In genomic region chr17:17241656-17242055, GRCh38 we compare ENCODE assay signal across 27 cellular contexts. TPM values are rescaled to one million over a fixed set of nuclear protein-coding genes. Genes with fewer than 3 reads are reported as not detected.
A peak's percentile ranks its signal among the peaks of the same experiment; 100 is the strongest.
DNase-seq lines count a peak whose midpoint lies in the region; ATAC-seq, FAIRE-seq and TF ChIP-seq lines count a peak whose summit lies in the region.
"Had no signal": no experiment of that assay in that cellular context is flagged by ENCODE, and none has a peak within 500 bp of the region (broad histone marks: within the 10 kb centered on the region; RNA-seq: fewer than 3 reads in every experiment).

No MANE protein-coding gene starts in this region.

- no peak overlapping the region for H3K9ac ChIP-seq in K562 (ENCODE audit: insufficient read depth in 1 of 2, low read depth in 2 of 2, low read length in 2 of 2)
- H3K9ac ChIP-seq: BLaER1 treated with 17β-estradiol and CSF1 and Interleukin-3, amounts not matched to agents 10 nM and 100 nM; GM23248 had no signal

- no peaks in the 10 kb centered on the region for H3K9me3 ChIP-seq in Peyer's patch
- no peaks in the 10 kb centered on the region for H3K9me3 ChIP-seq in K562 (replicated peaks; ENCODE audit: control insufficient read depth, insufficient read depth, low read depth, low read length)
- H3K9me3 ChIP-seq: A549; BE2C; BLaER1 treated with 17β-estradiol and CSF1 and Interleukin-3, amounts not matched to agents 10 nM and 100 nM had no signal

- POLR2A ChIA-PET in activated CD8-positive, alpha-beta T cell treated with anti-CD3 and anti-CD28 coated beads, Interleukin-2, amount 10 ng/mL, durations not matched to agents 7 days and 5 days (lab: Charles Lee) = no interaction called here
- POLR2A ChIA-PET in activated CD8-positive, alpha-beta T cell treated with anti-CD3 and anti-CD28 coated beads for 36 hours (lab: Charles Lee) = no interaction called here
- POLR2A ChIA-PET in K562 (lab: Yijun Ruan, JAX) = interaction anchor here (1.0 kb wide), 1 partner anchor 11 kb away, joined by 6 read pairs; no protein-coding TSS in a partner anchor

- no peak for TF ChIP-seq EP300 in K562 (IDR thresholded peaks at IDR 0.05; ENCODE audit: low read length)

- no peak overlapping the region for H3K4me2 ChIP-seq in K562 (ENCODE audit: insufficient read depth, low read length)
- H3K4me2 ChIP-seq: A549; BLaER1 treated with 17β-estradiol and CSF1 and Interleukin-3, amounts not matched to agents 10 nM and 100 nM had no signal

- ATAC-seq in activated CD8-positive, alpha-beta T cell treated with anti-CD3 and anti-CD28 coated beads, Interleukin-2, amount 10 ng/mL, durations not matched to agents 7 days and 5 days = no peak
- no peak for ATAC-seq in activated CD8-positive, alpha-beta T cell treated with anti-CD3 and anti-CD28 coated beads for 36 hours
- ATAC-seq in K562 = no peak
- ATAC-seq in HG02938 (IDR thresholded peaks at IDR 0.05; ENCODE audit: unreplicated experiment) = no peak
- ATAC-seq: A549, GM12878 had no signal

- no peak for FAIRE-seq in K562 (lab: Jason Lieb, UNC)
- FAIRE-seq: A549, GM12878, GM19239, H1 had no signal

- H3K27me3 ChIP-seq in Peyer's patch (no peaks in the 10 kb centered on the region), K562 (ENCODE audit: control insufficient read depth in 2 of 2, insufficient read depth in 2 of 2, low read length in 2 of 2) (no peaks in the 10 kb centered on the region), brain microvascular endothelial cell (replicated peaks) (no peaks in the 10 kb centered on the region)
- H3K27me3 ChIP-seq: BE2C; BLaER1 treated with 17β-estradiol and CSF1 and Interleukin-3, amounts not matched to agents 10 nM and 100 nM had no signal

- peaks cover 9% of the 10 kb centered on the region for H3K36me3 Mint-ChIP-seq in activated CD8-positive, alpha-beta T cell treated with anti-CD3 and anti-CD28 coated beads, Interleukin-2, amount 10 ng/mL, durations not matched to agents 7 days and 5 days (ENCODE audit: low read depth)
- peaks cover 4% of the 10 kb centered on the region for H3K36me3 Mint-ChIP-seq in activated CD8-positive, alpha-beta T cell treated with anti-CD3 and anti-CD28 coated beads for 36 hours (ENCODE audit: low read depth)
- H3K36me3 Mint-ChIP-seq in neural crest cell (ENCODE audit: low read depth) = no peaks in the 10 kb centered on the region

- no peak overlapping the region for H2AFZ ChIP-seq in K562 (ENCODE audit: low read depth, low read length)
- H2AFZ ChIP-seq: GM23248 had no signal

- no peak for TF ChIP-seq CTCF in activated CD8-positive, alpha-beta T cell treated with anti-CD3 and anti-CD28 coated beads for 36 hours (IDR thresholded peaks at IDR 0.05)
- no peak for TF ChIP-seq CTCF in Peyer's patch (IDR thresholded peaks at IDR 0.05)
- TF ChIP-seq CTCF in K562 (IDR thresholded peaks at IDR 0.05 in 2 of 3, conservative IDR thresholded peaks at IDR 0.05 in 1 of 3; ENCODE audit: insufficient read depth in 2 of 3, low read depth in 1 of 3, low read length in 3 of 3) = no peak
- no peak for TF ChIP-seq CTCF in neural crest cell (conservative IDR thresholded peaks at IDR 0.05)
- TF ChIP-seq CTCF in brain microvascular endothelial cell (IDR thresholded peaks at IDR 0.05; ENCODE audit: low read depth, low read length, missing control alignments) = no peak

- H3K27ac ChIP-seq in Peyer's patch = no peak overlapping the region
- no peak overlapping the region for H3K27ac ChIP-seq in K562 (ENCODE audit: extremely low read depth, low read depth, low read length)
- no peak overlapping the region for H3K27ac ChIP-seq in brain microvascular endothelial cell
- H3K27ac ChIP-seq: A549; BLaER1 treated with 17β-estradiol and CSF1 and Interleukin-3, amounts not matched to agents 10 nM and 100 nM; GM23248 had no signal

- TF ChIP-seq POLR2A in Peyer's patch (IDR thresholded peaks at IDR 0.05) (no peak), K562 (conservative IDR thresholded peaks at IDR 0.05) (no peak)

- 72% methylated on average over 9 of the region's 10 CpGs for WGBS in K562 (ENCODE audit: insufficient coverage, low coverage, missing lambda C conversion rate)

- peaks cover 0 to 9% (median 0%) of the 10 kb centered on the region in 4 donors for H3K4me1 ChIP-seq in Peyer's patch
- H3K4me1 ChIP-seq in K562 (replicated peaks in 1 of 2; ENCODE audit: control insufficient read depth in 2 of 2, insufficient read depth in 2 of 2, low read length in 2 of 2) = peaks cover 0 to 9% of the 10 kb centered on the region in 2 experiments; a peak in 4 of 5 replicates
- H3K4me1 ChIP-seq: BE2C had no signal

- in situ Hi-C loops in K562 (cut with MboI) = no loop called here
- in situ Hi-C loops in brain microvascular endothelial cell (cut with HindIII; ENCODE audit: low pct_ligation_motif_present, low sequenced_read_pairs) = no loop called here

- TF ChIP-seq RAD21 in K562 (CRISPR knock-in tag; conservative IDR thresholded peaks at IDR 0.05 in 1 of 2, IDR thresholded peaks at IDR 0.05 in 1 of 2) = no peak

- CTCF ChIA-PET in activated CD8-positive, alpha-beta T cell treated with anti-CD3 and anti-CD28 coated beads, Interleukin-2, amount 10 ng/mL, durations not matched to agents 7 days and 5 days (lab: Charles Lee) = no interaction called here
- CTCF ChIA-PET in activated CD8-positive, alpha-beta T cell treated with anti-CD3 and anti-CD28 coated beads for 36 hours (lab: Charles Lee) = no interaction called here
- CTCF ChIA-PET in K562 (lab: Yijun Ruan, JAX; ENCODE audit: low intra/inter-chr PET ratio) = no interaction called here

- H3K36me3 ChIP-seq in Peyer's patch (peaks cover 0 to 16% (median 0%) of the 10 kb centered on the region in 3 donors), K562 (ENCODE audit: control insufficient read depth, insufficient read depth, low read length) (peaks cover 7% of the 10 kb centered on the region; the same call in 2 of the 3 replicates), brain microvascular endothelial cell (replicated peaks) (peaks cover 7% of the 10 kb centered on the region)
- H3K36me3 ChIP-seq: BE2C had no signal

- intact Hi-C loops in activated CD8-positive, alpha-beta T cell treated with anti-CD3 and anti-CD28 coated beads for 36 hours (cut with micrococcal nuclease) = no loop called here
- intact Hi-C loops in K562 (cut with micrococcal nuclease) = no loop called here

- H4K20me1 ChIP-seq in K562 (replicated peaks; ENCODE audit: control insufficient read depth, insufficient read depth, low read length) = peaks cover under 1% of the 10 kb centered on the region; the same call in 1 of the 2 replicates

- no TSS peak for BruUV-seq in K562 (replicated peaks; lab: Mats Ljungman, UMichigan)

- H3K27me3 Mint-ChIP-seq in activated CD8-positive, alpha-beta T cell treated with anti-CD3 and anti-CD28 coated beads, Interleukin-2, amount 10 ng/mL, durations not matched to agents 7 days and 5 days (ENCODE audit: low read depth) = peaks cover 3% of the 10 kb centered on the region
- no peaks in the 10 kb centered on the region for H3K27me3 Mint-ChIP-seq in activated CD8-positive, alpha-beta T cell treated with anti-CD3 and anti-CD28 coated beads for 36 hours
- H3K27me3 Mint-ChIP-seq in neural crest cell (ENCODE audit: low read depth) = no peaks in the 10 kb centered on the region
- H3K27me3 Mint-ChIP-seq: CD4-positive, alpha-beta memory T cell had no signal

- H3K27ac Mint-ChIP-seq in activated CD8-positive, alpha-beta T cell treated with anti-CD3 and anti-CD28 coated beads, Interleukin-2, amount 10 ng/mL, durations not matched to agents 7 days and 5 days = peak overlapping the region; percentile 49
- H3K27ac Mint-ChIP-seq in activated CD8-positive, alpha-beta T cell treated with anti-CD3 and anti-CD28 coated beads for 36 hours = no peak overlapping the region
- no peak overlapping the region for H3K27ac Mint-ChIP-seq in neural crest cell (ENCODE audit: unreplicated experiment)

- H3K4me1 Mint-ChIP-seq in activated CD8-positive, alpha-beta T cell treated with anti-CD3 and anti-CD28 coated beads, Interleukin-2, amount 10 ng/mL, durations not matched to agents 7 days and 5 days (ENCODE audit: low read depth) = peaks cover 12% of the 10 kb centered on the region
- peaks cover 21% of the 10 kb centered on the region for H3K4me1 Mint-ChIP-seq in activated CD8-positive, alpha-beta T cell treated with anti-CD3 and anti-CD28 coated beads for 36 hours (ENCODE audit: low read depth)
- peaks cover 12% of the 10 kb centered on the region for H3K4me1 Mint-ChIP-seq in neural crest cell

- DNase-seq in activated CD8-positive, alpha-beta T cell treated with anti-CD3 and anti-CD28 coated beads, Interleukin-2, amount 10 ng/mL, durations not matched to agents 7 days and 5 days = no peak
- DNase-seq in activated CD8-positive, alpha-beta T cell treated with anti-CD3 and anti-CD28 coated beads for 36 hours = no peak
- peak in 2 of 3 donors; percentile 13 to 26 for DNase-seq in Peyer's patch
- no peak for DNase-seq in K562 (ENCODE audit: extremely low read depth in 1 of 4, low spot score in 3 of 4)
- DNase-seq in neural crest cell (ENCODE audit: low read depth, low spot score) = no peak
- DNase-seq in activated T-cell treated with anti-CD3 and anti-CD28 coated beads, Interleukin-2, amount 50 U/mL, for 1 hour = no peak
- DNase-seq in brain microvascular endothelial cell = no peak
- DNase-seq: 8988T; ACHN; AML-193; BE2C; Calu3; CD4-positive, alpha-beta memory T cell; COR-L47; DMS153; DMS79; EL; GDM1; GM23248; H7; HCEC 1CT had no signal

- H3K4me3 ChIP-seq in Peyer's patch (no peak overlapping the region), K562 (no peak overlapping the region), brain microvascular endothelial cell (ENCODE audit: low read depth, low read length) (no peak overlapping the region)
- H3K4me3 ChIP-seq: A549; BLaER1 treated with 17β-estradiol and CSF1 and Interleukin-3, amounts not matched to agents 10 nM and 100 nM; GM12878; GM23248 had no signal

- H3K4me3 Mint-ChIP-seq in activated CD8-positive, alpha-beta T cell treated with anti-CD3 and anti-CD28 coated beads, Interleukin-2, amount 10 ng/mL, durations not matched to agents 7 days and 5 days = no peak overlapping the region
- H3K4me3 Mint-ChIP-seq in activated CD8-positive, alpha-beta T cell treated with anti-CD3 and anti-CD28 coated beads for 36 hours = no peak overlapping the region
- H3K4me3 Mint-ChIP-seq in neural crest cell = peak overlapping the region; percentile 26
- H3K4me3 Mint-ChIP-seq: CD4-positive, alpha-beta memory T cell had no signal

- H3K9me3 Mint-ChIP-seq in activated CD8-positive, alpha-beta T cell treated with anti-CD3 and anti-CD28 coated beads, Interleukin-2, amount 10 ng/mL, durations not matched to agents 7 days and 5 days (ENCODE audit: insufficient read depth) = no peaks in the 10 kb centered on the region
- no peaks in the 10 kb centered on the region for H3K9me3 Mint-ChIP-seq in activated CD8-positive, alpha-beta T cell treated with anti-CD3 and anti-CD28 coated beads for 36 hours
- no peaks in the 10 kb centered on the region for H3K9me3 Mint-ChIP-seq in neural crest cell
- H3K9me3 Mint-ChIP-seq: CD4-positive, alpha-beta memory T cell had no signal

- no peaks in the 10 kb centered on the region for H3K9me1 ChIP-seq in K562 (ENCODE audit: control insufficient read depth, insufficient read depth, low read length)

- H3K79me2 ChIP-seq in K562 (ENCODE audit: control insufficient read depth, insufficient read depth, low read length) = peaks cover 5% of the 10 kb centered on the region

RNA-seq across cellular contexts. Expression of gene FLCN, which starts 4.7 kb away (rescaled TPM):
- total RNA-seq in activated CD8-positive, alpha-beta T cell treated with anti-CD3 and anti-CD28 coated beads, Interleukin-2, amount 10 ng/mL, durations not matched to agents 7 days and 5 days = 10 to 100 TPM; 37.0 to 37.4 TPM
- total RNA-seq in activated CD8-positive, alpha-beta T cell treated with anti-CD3 and anti-CD28 coated beads for 36 hours = 10 to 100 TPM; 15.4 to 17.2 TPM
- total RNA-seq in Peyer's patch = 100 to 1,000 TPM; 186 to 243 (median 210) TPM
- 103 and 239 TPM in 2 replicates for total RNA-seq in K562 (2011; cell fraction: chromatin; rRNA removed; ENCODE audit: low replicate concordance)
- 94.7 and 106 TPM in 2 replicates for total RNA-seq in K562 (2011; cell fraction: nucleolus; rRNA removed)
- 92.5 and 107 TPM in 2 replicates for total RNA-seq in K562 (2011; cell fraction: nucleoplasm; rRNA removed)
- total RNA-seq in K562 (2014; rRNA removed) = 17.9 and 23.2 TPM in 2 replicates
- 10.0 and 10.7 TPM in 2 replicates for total RNA-seq in K562 (2014; rRNA removed; fragmentation: Illumina TruSeq; extraction: Trizol)
- total RNA-seq in K562 (2015; rRNA removed; fragmentation: Illumina TruSeq; extraction: Trizol) = 20.7 and 22.5 TPM in 2 replicates
- total RNA-seq in K562 (2021) = 31.1 and 33.5 TPM in 2 replicates
- polyA plus RNA-seq in K562 (2011; rRNA removed) = 10.9 and 12.2 TPM in 2 replicates
- 9.9 and 10.6 TPM in 2 replicates for polyA plus RNA-seq in K562 (2011; cell fraction: cytosol; rRNA removed)
- 22.7 and 40.7 TPM in 2 replicates for polyA plus RNA-seq in K562 (2011; cell fraction: nucleus; rRNA removed)
- 22.0 and 26.6 TPM in 2 replicates for polyA plus RNA-seq in K562 (2012)
- 10.7 and 14.5 TPM in 2 replicates for polyA plus RNA-seq in K562 (2014; fragmentation: Illumina TruSeq; extraction: Trizol)
- polyA plus RNA-seq in K562 (2014; fragmentation: Nextera tagmentation; extraction: Ambion mirVana) = 1 to 10 TPM; 1.6 to 1.8 TPM
- 15.9 and 17.4 TPM in 2 replicates for polyA plus RNA-seq in K562 (2014; rRNA removed)
- 11.5 and 19.0 TPM in 2 replicates for polyA minus RNA-seq in K562 (2011; rRNA and poly(A)+ RNA removed)
- polyA minus RNA-seq in K562 (2011; cell fraction: cytosol; rRNA and poly(A)+ RNA removed) = 9.4 and 10.0 TPM in 2 replicates
- polyA minus RNA-seq in K562 (2011; cell fraction: nucleus; rRNA and poly(A)+ RNA removed) = 17.8 and 19.1 TPM in 2 replicates
- 38.7 and 44.4 TPM in 2 replicates for total RNA-seq in neural crest cell

RNA-seq across cellular contexts. Expression of gene PLD6, which starts 35.5 kb away (rescaled TPM):
- total RNA-seq in activated CD8-positive, alpha-beta T cell treated with anti-CD3 and anti-CD28 coated beads, Interleukin-2, amount 10 ng/mL, durations not matched to agents 7 days and 5 days = 1 to 10 TPM; 3.8 to 4.2 TPM
- total RNA-seq in activated CD8-positive, alpha-beta T cell treated with anti-CD3 and anti-CD28 coated beads for 36 hours = 1 to 10 TPM; 6.1 to 6.2 TPM
- total RNA-seq in Peyer's patch = 1 to 10 TPM in 2 of 4 donors, not detected in 2; 1.6 to 3.5 TPM
- total RNA-seq in K562 (2011; cell fraction: chromatin; rRNA removed; ENCODE audit: low replicate concordance) = 18.1 and 27.4 TPM in 2 replicates
- 21.3 and 28.2 TPM in 2 replicates for total RNA-seq in K562 (2011; cell fraction: nucleolus; rRNA removed)
- total RNA-seq in K562 (2011; cell fraction: nucleoplasm; rRNA removed) = 27.1 and 28.1 TPM in 2 replicates
- total RNA-seq in K562 (2014; rRNA removed) = 10.0 and 13.9 TPM in 2 replicates
- 6.5 and 7.4 TPM in 2 replicates for total RNA-seq in K562 (2014; rRNA removed; fragmentation: Illumina TruSeq; extraction: Trizol)
- 6.5 and 6.9 TPM in 2 replicates for total RNA-seq in K562 (2015; rRNA removed; fragmentation: Illumina TruSeq; extraction: Trizol)
- total RNA-seq in K562 (2021) = 12.5 and 13.3 TPM in 2 replicates
- 7.5 and 9.3 TPM in 2 replicates for polyA plus RNA-seq in K562 (2011; rRNA removed)
- 9.3 and 9.5 TPM in 2 replicates for polyA plus RNA-seq in K562 (2011; cell fraction: cytosol; rRNA removed)
- 6.9 and 7.1 TPM in 2 replicates for polyA plus RNA-seq in K562 (2011; cell fraction: nucleus; rRNA removed)
- 3.2 and 6.1 TPM in 2 replicates for polyA plus RNA-seq in K562 (2012)
- polyA plus RNA-seq in K562 (2014; fragmentation: Illumina TruSeq; extraction: Trizol) = 9.4 and 10.8 TPM in 2 replicates
- 10 to 100 TPM in 1 of 2 experiments, 1 to 10 TPM in 1; 3.6 to 15.6 TPM for polyA plus RNA-seq in K562 (2014; fragmentation: Nextera tagmentation; extraction: Ambion mirVana)
- 11.3 and 13.9 TPM in 2 replicates for polyA plus RNA-seq in K562 (2014; rRNA removed)
- polyA minus RNA-seq in K562 (2011; rRNA and poly(A)+ RNA removed) = 7.9 and 13.4 TPM in 2 replicates
- 6.2 and 6.7 TPM in 2 replicates for polyA minus RNA-seq in K562 (2011; cell fraction: cytosol; rRNA and poly(A)+ RNA removed)
- 4.4 and 4.6 TPM in 2 replicates for polyA minus RNA-seq in K562 (2011; cell fraction: nucleus; rRNA and poly(A)+ RNA removed)
- 0.23 TPM in 1 of 2 replicates, not detected in the other for total RNA-seq in neural crest cell

RNA-seq across cellular contexts. Expression of gene COPS3, which starts 39.4 kb away (rescaled TPM):
- total RNA-seq in activated CD8-positive, alpha-beta T cell treated with anti-CD3 and anti-CD28 coated beads, Interleukin-2, amount 10 ng/mL, durations not matched to agents 7 days and 5 days = 100 to 1,000 TPM; 115 to 124 TPM
- total RNA-seq in activated CD8-positive, alpha-beta T cell treated with anti-CD3 and anti-CD28 coated beads for 36 hours = 10 to 100 TPM; 91.1 to 99.8 TPM
- 10 to 100 TPM; 21.4 to 36.3 (median 29.4) TPM for total RNA-seq in Peyer's patch
- 119 and 128 TPM in 2 replicates for total RNA-seq in K562 (2011; cell fraction: chromatin; rRNA removed; ENCODE audit: low replicate concordance)
- total RNA-seq in K562 (2011; cell fraction: nucleolus; rRNA removed) = 60.9 and 62.9 TPM in 2 replicates
- total RNA-seq in K562 (2011; cell fraction: nucleoplasm; rRNA removed) = 64.4 and 74.3 TPM in 2 replicates
- 92.4 and 95.2 TPM in 2 replicates for total RNA-seq in K562 (2014; rRNA removed)
- total RNA-seq in K562 (2014; rRNA removed; fragmentation: Illumina TruSeq; extraction: Trizol) = 167 and 182 TPM in 2 replicates
- total RNA-seq in K562 (2015; rRNA removed; fragmentation: Illumina TruSeq; extraction: Trizol) = 154 and 161 TPM in 2 replicates
- total RNA-seq in K562 (2021) = 119 and 128 TPM in 2 replicates
- 160 and 179 TPM in 2 replicates for polyA plus RNA-seq in K562 (2011; rRNA removed)
- polyA plus RNA-seq in K562 (2011; cell fraction: cytosol; rRNA removed) = 93.6 and 114 TPM in 2 replicates
- 63.3 and 81.3 TPM in 2 replicates for polyA plus RNA-seq in K562 (2011; cell fraction: nucleus; rRNA removed)
- 103 and 124 TPM in 2 replicates for polyA plus RNA-seq in K562 (2012)
- polyA plus RNA-seq in K562 (2014; fragmentation: Illumina TruSeq; extraction: Trizol) = 162 and 170 TPM in 2 replicates
- 100 to 1,000 TPM; 284 to 295 TPM for polyA plus RNA-seq in K562 (2014; fragmentation: Nextera tagmentation; extraction: Ambion mirVana)
- polyA plus RNA-seq in K562 (2014; rRNA removed) = 118 and 126 TPM in 2 replicates
- polyA minus RNA-seq in K562 (2011; rRNA and poly(A)+ RNA removed) = 150 and 151 TPM in 2 replicates
- 68.0 and 87.3 TPM in 2 replicates for polyA minus RNA-seq in K562 (2011; cell fraction: cytosol; rRNA and poly(A)+ RNA removed)
- 29.8 and 42.8 TPM in 2 replicates for polyA minus RNA-seq in K562 (2011; cell fraction: nucleus; rRNA and poly(A)+ RNA removed)
- total RNA-seq in neural crest cell = 107 and 109 TPM in 2 replicates

Comparison
In these comparisons a context has a peak if more than half of its experiments do, and no peak if none do; other contexts are left out.
1. DNase-seq: peak in Peyer's patch (2 of 3); none in activated CD8-positive, alpha-beta T cell treated with anti-CD3 and anti-CD28 coated beads, Interleukin-2, amount 10 ng/mL, durations not matched to agents 7 days and 5 days (single experiment), activated CD8-positive, alpha-beta T cell treated with anti-CD3 and anti-CD28 coated beads for 36 hours (single experiment), K562 (0 of 4), neural crest cell (single experiment), activated T-cell treated with anti-CD3 and anti-CD28 coated beads, Interleukin-2, amount 50 U/mL, for 1 hour (single experiment) and brain microvascular endothelial cell (single experiment).